Comparison of ENCODE assay signal across 10 cellular contexts in the genomic region with DNA sequence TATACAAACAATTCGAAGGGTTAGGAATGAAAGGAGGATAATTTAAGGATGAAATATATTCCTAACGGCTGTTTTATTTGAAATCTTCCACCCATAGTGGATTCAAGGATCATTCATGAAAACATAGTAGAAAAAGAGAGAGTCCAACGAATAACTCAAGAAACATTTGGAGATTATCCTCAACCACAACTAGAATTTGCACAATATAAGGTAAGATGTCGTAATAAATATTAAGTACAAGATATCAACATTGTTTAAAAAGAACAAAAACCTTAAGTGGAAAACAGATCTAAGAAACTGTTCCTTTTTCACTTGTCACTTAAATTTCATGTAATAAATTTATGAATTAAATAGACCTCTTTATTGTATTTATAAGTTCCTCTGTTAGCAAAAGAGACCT.
"Had no signal": no experiment of that assay in that cellular context is flagged by ENCODE, and none has a peak within 500 bp of the region (broad histone marks: within the 10 kb centered on the region; RNA-seq: fewer than 3 reads in every experiment).

No MANE protein-coding gene starts in this region.

- H3K9ac ChIP-seq: GM23248, KMS-11 had no signal

- H3K4me3 ChIP-seq: GM23248, HAP-1 had no signal

- H3K27ac ChIP-seq: GM23248, KMS-11 had no signal

- H3K4me2 ChIP-seq: KMS-11 had no signal

- H3K4me1 ChIP-seq: HAP-1 had no signal

- FAIRE-seq: HTR-8/SVneo had no signal

- H2AFZ ChIP-seq: GM23248 had no signal

- H3K9me3 ChIP-seq: HAP-1 had no signal

- DNase-seq: GM23248, GOT3, H7, HFFc6, Karpas-422, KBM-7 had no signal

- ATAC-seq: HCT116 had no signal
